ENCODE assay signal across 1 cellular context in genomic region chr7:111101856-111102646, GRCh38.
A peak's percentile ranks its signal among the peaks of the same experiment; 100 is the strongest.
TF ChIP-seq lines count a peak whose summit lies in the region.

No MANE protein-coding gene starts in this region.

TF ChIP-seq in K562, 482 proteins besides CTCF, POLR2A, EP300 and RAD21 (continued from another document):
- no peak for TF ChIP-seq PBX2 (CRISPR knock-in tag; IDR thresholded peaks at IDR 0.05; ENCODE audit: low read depth)
- TF ChIP-seq PBX2 (tag; conservative IDR thresholded peaks at IDR 0.05; ENCODE audit: low read depth), result 0 out of 2 replicates have a peak, but pooled peaks have one; percentile 20
- peak; percentile 29 for TF ChIP-seq MEIS2 (IDR thresholded peaks at IDR 0.05; ENCODE audit: partially characterized antibody)
- TF ChIP-seq ZNF316 (IDR thresholded peaks at IDR 0.05), result no peak
